In the genomic region with DNA sequence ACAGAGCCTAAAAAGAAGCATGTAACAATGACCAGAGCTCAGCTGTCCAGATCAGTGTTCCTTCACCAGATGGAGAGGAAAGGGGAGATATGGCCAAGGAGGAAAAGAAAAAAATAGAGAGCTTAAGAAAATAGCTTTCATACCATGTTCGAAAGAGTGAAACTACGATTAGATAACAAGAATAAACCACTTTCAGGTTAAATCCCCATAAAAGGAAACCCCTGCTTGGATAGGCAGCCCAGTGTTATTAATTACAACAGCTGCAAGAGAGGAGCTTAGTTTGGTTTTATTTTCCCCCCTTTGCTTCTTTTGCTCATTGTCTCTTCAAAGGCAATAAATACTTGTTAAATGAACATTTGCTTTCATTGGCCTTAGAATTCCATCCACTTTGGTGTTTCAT, we compare ENCODE assay signal across 2 cellular contexts.
TF ChIP-seq lines count a peak whose summit lies in the region.

No MANE protein-coding gene starts in this region.

TF ChIP-seq in IMR-90, 13 proteins besides CTCF, POLR2A, EP300 and RAD21:
- TF ChIP-seq MAFK (IDR thresholded peaks at IDR 0.05; ENCODE audit: low read depth, low read length) (no peak), CEBPB (IDR thresholded peaks at IDR 0.05; ENCODE audit: low read depth, low read length) (no peak), NFE2L2 (IDR thresholded peaks at IDR 0.05; ENCODE audit: low read depth, low read length) (no peak), MXI1 (IDR thresholded peaks at IDR 0.05; ENCODE audit: borderline replicate concordance, low read depth, low read length) (no peak), CHD1 (IDR thresholded peaks at IDR 0.05; ENCODE audit: low read depth, low read length) (no peak), BHLHE40 (IDR thresholded peaks at IDR 0.05; ENCODE audit: low read depth, low read length) (no peak), MAZ (IDR thresholded peaks at IDR 0.05; ENCODE audit: borderline replicate concordance, low read depth, low read length) (no peak), RFX5 (IDR thresholded peaks at IDR 0.05; ENCODE audit: low read depth, low read length) (no peak), RCOR1 (IDR thresholded peaks at IDR 0.05; ENCODE audit: insufficient replicate concordance, low read length) (no peak), FOS (IDR thresholded peaks at IDR 0.05; ENCODE audit: low read depth, low read length) (no peak), SMC3 (IDR thresholded peaks at IDR 0.05; ENCODE audit: low read depth, low read length) (no peak)
- TF ChIP-seq, protein P1, sequence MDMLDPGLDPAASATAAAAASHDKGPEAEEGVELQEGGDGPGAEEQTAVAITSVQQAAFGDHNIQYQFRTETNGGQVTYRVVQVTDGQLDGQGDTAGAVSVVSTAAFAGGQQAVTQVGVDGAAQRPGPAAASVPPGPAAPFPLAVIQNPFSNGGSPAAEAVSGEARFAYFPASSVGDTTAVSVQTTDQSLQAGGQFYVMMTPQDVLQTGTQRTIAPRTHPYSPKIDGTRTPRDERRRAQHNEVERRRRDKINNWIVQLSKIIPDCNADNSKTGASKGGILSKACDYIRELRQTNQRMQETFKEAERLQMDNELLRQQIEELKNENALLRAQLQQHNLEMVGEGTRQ (IDR thresholded peaks at IDR 0.05; ENCODE audit: low read depth, low read length), result no peak
- TF ChIP-seq, protein P2, sequence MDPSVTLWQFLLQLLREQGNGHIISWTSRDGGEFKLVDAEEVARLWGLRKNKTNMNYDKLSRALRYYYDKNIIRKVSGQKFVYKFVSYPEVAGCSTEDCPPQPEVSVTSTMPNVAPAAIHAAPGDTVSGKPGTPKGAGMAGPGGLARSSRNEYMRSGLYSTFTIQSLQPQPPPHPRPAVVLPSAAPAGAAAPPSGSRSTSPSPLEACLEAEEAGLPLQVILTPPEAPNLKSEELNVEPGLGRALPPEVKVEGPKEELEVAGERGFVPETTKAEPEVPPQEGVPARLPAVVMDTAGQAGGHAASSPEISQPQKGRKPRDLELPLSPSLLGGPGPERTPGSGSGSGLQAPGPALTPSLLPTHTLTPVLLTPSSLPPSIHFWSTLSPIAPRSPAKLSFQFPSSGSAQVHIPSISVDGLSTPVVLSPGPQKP (IDR thresholded peaks at IDR 0.05; ENCODE audit: borderline replicate concordance, low read depth, low read length), result no peak

TF ChIP-seq in GM23338, 12 proteins besides CTCF, POLR2A, EP300 and RAD21:
- TF ChIP-seq ZNF331 (CRISPR knock-in tag; IDR thresholded peaks at IDR 0.05; ENCODE audit: low read depth), result no peak
- TF ChIP-seq JUNB (IDR thresholded peaks at IDR 0.05; ENCODE audit: unreplicated experiment), result no peak
- TF ChIP-seq, protein P3, sequence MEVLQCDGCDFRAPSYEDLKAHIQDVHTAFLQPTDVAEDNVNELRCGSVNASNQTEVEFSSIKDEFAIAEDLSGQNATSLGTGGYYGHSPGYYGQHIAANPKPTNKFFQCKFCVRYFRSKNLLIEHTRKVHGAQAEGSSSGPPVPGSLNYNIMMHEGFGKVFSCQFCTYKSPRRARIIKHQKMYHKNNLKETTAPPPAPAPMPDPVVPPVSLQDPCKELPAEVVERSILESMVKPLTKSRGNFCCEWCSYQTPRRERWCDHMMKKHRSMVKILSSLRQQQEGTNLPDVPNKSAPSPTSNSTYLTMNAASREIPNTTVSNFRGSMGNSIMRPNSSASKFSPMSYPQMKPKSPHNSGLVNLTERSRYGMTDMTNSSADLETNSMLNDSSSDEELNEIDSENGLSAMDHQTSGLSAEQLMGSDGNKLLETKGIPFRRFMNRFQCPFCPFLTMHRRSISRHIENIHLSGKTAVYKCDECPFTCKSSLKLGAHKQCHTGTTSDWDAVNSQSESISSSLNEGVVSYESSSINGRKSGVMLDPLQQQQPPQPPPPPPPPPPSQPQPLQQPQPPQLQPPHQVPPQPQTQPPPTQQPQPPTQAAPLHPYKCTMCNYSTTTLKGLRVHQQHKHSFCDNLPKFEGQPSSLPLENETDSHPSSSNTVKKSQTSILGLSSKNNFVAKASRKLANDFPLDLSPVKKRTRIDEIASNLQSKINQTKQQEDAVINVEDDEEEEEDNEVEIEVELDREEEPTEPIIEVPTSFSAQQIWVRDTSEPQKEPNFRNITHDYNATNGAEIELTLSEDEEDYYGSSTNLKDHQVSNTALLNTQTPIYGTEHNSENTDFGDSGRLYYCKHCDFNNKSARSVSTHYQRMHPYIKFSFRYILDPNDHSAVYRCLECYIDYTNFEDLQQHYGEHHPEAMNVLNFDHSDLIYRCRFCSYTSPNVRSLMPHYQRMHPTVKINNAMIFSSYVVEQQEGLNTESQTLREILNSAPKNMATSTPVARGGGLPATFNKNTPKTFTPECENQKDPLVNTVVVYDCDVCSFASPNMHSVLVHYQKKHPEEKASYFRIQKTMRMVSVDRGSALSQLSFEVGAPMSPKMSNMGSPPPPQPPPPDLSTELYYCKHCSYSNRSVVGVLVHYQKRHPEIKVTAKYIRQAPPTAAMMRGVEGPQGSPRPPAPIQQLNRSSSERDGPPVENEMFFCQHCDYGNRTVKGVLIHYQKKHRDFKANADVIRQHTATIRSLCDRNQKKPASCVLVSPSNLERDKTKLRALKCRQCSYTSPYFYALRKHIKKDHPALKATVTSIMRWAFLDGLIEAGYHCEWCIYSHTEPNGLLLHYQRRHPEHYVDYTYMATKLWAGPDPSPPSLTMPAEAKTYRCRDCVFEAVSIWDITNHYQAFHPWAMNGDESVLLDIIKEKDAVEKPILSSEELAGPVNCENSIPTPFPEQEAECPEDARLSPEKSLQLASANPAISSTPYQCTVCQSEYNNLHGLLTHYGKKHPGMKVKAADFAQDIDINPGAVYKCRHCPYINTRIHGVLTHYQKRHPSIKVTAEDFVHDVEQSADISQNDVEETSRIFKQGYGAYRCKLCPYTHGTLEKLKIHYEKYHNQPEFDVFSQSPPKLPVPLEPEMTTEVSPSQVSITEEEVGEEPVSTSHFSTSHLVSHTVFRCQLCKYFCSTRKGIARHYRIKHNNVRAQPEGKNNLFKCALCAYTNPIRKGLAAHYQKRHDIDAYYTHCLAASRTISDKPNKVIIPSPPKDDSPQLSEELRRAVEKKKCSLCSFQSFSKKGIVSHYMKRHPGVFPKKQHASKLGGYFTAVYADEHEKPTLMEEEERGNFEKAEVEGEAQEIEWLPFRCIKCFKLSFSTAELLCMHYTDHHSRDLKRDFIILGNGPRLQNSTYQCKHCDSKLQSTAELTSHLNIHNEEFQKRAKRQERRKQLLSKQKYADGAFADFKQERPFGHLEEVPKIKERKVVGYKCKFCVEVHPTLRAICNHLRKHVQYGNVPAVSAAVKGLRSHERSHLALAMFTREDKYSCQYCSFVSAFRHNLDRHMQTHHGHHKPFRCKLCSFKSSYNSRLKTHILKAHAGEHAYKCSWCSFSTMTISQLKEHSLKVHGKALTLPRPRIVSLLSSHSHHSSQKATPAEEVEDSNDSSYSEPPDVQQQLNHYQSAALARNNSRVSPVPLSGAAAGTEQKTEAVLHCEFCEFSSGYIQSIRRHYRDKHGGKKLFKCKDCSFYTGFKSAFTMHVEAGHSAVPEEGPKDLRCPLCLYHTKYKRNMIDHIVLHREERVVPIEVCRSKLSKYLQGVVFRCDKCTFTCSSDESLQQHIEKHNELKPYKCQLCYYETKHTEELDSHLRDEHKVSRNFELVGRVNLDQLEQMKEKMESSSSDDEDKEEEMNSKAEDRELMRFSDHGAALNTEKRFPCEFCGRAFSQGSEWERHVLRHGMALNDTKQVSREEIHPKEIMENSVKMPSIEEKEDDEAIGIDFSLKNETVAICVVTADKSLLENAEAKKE (CRISPR knock-in tag; IDR thresholded peaks at IDR 0.05), result no peak
- TF ChIP-seq, protein P4, sequence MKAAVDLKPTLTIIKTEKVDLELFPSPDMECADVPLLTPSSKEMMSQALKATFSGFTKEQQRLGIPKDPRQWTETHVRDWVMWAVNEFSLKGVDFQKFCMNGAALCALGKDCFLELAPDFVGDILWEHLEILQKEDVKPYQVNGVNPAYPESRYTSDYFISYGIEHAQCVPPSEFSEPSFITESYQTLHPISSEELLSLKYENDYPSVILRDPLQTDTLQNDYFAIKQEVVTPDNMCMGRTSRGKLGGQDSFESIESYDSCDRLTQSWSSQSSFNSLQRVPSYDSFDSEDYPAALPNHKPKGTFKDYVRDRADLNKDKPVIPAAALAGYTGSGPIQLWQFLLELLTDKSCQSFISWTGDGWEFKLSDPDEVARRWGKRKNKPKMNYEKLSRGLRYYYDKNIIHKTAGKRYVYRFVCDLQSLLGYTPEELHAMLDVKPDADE (IDR thresholded peaks at IDR 0.05), result no peak
- TF ChIP-seq ZNF114 (CRISPR knock-in tag; IDR thresholded peaks at IDR 0.05), result no peak
- TF ChIP-seq EZH2phosphoT487 (IDR thresholded peaks at IDR 0.05; ENCODE audit: unreplicated experiment), result no peak
- TF ChIP-seq STAT1 (IDR thresholded peaks at IDR 0.05; ENCODE audit: unreplicated experiment), result no peak
- TF ChIP-seq POLR2AphosphoS5 (IDR thresholded peaks at IDR 0.05; ENCODE audit: low read depth), result no peak
- TF ChIP-seq, protein P5, sequence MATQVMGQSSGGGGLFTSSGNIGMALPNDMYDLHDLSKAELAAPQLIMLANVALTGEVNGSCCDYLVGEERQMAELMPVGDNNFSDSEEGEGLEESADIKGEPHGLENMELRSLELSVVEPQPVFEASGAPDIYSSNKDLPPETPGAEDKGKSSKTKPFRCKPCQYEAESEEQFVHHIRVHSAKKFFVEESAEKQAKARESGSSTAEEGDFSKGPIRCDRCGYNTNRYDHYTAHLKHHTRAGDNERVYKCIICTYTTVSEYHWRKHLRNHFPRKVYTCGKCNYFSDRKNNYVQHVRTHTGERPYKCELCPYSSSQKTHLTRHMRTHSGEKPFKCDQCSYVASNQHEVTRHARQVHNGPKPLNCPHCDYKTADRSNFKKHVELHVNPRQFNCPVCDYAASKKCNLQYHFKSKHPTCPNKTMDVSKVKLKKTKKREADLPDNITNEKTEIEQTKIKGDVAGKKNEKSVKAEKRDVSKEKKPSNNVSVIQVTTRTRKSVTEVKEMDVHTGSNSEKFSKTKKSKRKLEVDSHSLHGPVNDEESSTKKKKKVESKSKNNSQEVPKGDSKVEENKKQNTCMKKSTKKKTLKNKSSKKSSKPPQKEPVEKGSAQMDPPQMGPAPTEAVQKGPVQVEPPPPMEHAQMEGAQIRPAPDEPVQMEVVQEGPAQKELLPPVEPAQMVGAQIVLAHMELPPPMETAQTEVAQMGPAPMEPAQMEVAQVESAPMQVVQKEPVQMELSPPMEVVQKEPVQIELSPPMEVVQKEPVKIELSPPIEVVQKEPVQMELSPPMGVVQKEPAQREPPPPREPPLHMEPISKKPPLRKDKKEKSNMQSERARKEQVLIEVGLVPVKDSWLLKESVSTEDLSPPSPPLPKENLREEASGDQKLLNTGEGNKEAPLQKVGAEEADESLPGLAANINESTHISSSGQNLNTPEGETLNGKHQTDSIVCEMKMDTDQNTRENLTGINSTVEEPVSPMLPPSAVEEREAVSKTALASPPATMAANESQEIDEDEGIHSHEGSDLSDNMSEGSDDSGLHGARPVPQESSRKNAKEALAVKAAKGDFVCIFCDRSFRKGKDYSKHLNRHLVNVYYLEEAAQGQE (IDR thresholded peaks at IDR 0.05; ENCODE audit: unreplicated experiment), result no peak
- no peak for TF ChIP-seq EZH2 (IDR thresholded peaks at IDR 0.05; ENCODE audit: low read depth, unreplicated experiment)
- TF ChIP-seq CREB1 (CRISPR knock-in tag; IDR thresholded peaks at IDR 0.05; ENCODE audit: low read depth), result no peak
